ENCODE assay signal across 30 cellular contexts in the genomic region with DNA sequence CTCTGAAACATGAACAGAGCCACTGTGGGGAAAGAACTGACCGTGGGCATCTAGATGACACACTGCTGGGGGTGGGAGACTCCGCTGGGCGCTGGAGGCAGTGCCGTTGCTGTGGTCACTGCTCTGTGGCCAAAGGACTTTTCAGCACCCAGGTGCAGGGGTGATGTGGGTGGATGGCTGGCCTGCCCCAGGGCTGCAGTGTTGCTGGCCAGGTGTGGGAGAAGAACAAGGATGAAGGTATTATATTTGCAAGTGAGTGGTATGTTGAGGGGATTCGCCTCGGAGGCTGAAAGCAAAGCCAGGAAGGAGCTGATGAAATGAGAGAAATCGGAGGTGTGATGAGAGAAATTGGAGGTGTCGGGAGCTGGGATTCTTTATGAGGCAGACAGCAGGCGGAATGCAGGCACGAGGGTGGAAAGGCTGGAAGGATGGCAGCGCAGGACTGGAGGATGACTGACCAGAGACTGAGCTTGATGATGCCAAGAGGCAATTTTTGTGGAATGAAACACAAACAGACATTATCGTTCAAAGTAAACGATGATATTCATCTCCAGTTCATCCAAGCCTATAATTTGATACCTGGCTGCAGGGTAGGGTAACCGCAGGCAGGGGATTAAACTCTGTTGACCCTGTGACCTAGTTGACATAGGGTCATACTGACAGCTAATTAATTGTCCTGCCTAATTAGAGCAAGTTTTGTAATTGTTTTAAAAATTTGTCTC. TPM values are rescaled to one million over a fixed set of nuclear protein-coding genes. Genes with fewer than 3 reads are reported as not detected.
DNase-seq lines count a peak whose midpoint lies in the region; ATAC-seq and TF ChIP-seq lines count a peak whose summit lies in the region.
"Had no signal": no experiment of that assay in that cellular context is flagged by ENCODE, and none has a peak within 500 bp of the region (broad histone marks: within the 10 kb centered on the region; RNA-seq: fewer than 3 reads in every experiment).

No MANE protein-coding gene starts in this region.

- DNase-seq in cardiac septum (ENCODE audit: low spot score): peak; percentile 29
- no peak for DNase-seq in left cardiac atrium
- peak; percentile 41 for DNase-seq in coronary artery (ENCODE audit: low spot score)
- DNase-seq in sigmoid colon: peak; percentile 24
- DNase-seq in NCI-H146 treated with DMSO at 0.1 percent for 48 hours (lab: John Stamatoyannopoulos, UW; ENCODE audit: unreplicated experiment): no peak
- no peak for DNase-seq in NCI-H1436 treated with DMSO at 0.1 percent for 48 hours (lab: John Stamatoyannopoulos, UW)
- DNase-seq in NCI-H510A treated with DMSO at 0.1 percent for 48 hours (lab: John Stamatoyannopoulos, UW): no peak
- DNase-seq: activated CD4-positive, alpha-beta T cell treated with anti-CD3 and anti-CD28 coated beads for 1 hour; activated CD8-positive, alpha-beta T cell treated with anti-CD3 and anti-CD28 coated beads for 36 hours; AML-193; CD4-positive, alpha-beta memory T cell; effector CD4-positive, alpha-beta T cell; immature natural killer cell; left lung; NCI-H1694 treated with DMSO at 0.1 percent for 48 hours; NCI-H510A; nucleus accumbens; stimulated activated CD4-positive, alpha-beta T cell treated with anti-CD3 and anti-CD28 coated beads, Interleukin-4, amount 100 ng/mL, for 1 hour; T-helper 17 cell had no signal

- TF ChIP-seq POLR2A in sigmoid colon (IDR thresholded peaks at IDR 0.05): no peak

- no peak for TF ChIP-seq EP300 in sigmoid colon (IDR thresholded peaks at IDR 0.05)

- H3K4me3 ChIP-seq in coronary artery (no peak overlapping the region), sigmoid colon (no peak overlapping the region)
- H3K4me3 ChIP-seq: gastroesophageal sphincter, left lung, prostate gland, right lobe of liver had no signal

- intact Hi-C loops in cardiac septum (cut with DNase I) (no loop called here), left cardiac atrium (cut with DNase I) (loop anchor here in 1 of 2 donors (10.0 kb wide), 2 partner anchors 113 to 213 kb away; no protein-coding TSS in a partner anchor), sigmoid colon (cut with DNase I) (no loop called here)

- no peaks in the 10 kb centered on the region for H3K9me3 ChIP-seq in sigmoid colon
- H3K9me3 ChIP-seq: gastroesophageal sphincter, left lung, prostate gland, right lobe of liver had no signal

- no peak overlapping the region for H3K27ac ChIP-seq in coronary artery
- no peak overlapping the region for H3K27ac ChIP-seq in sigmoid colon
- H3K27ac ChIP-seq: gastroesophageal sphincter, left lung, prostate gland, right lobe of liver had no signal

- H3K36me3 ChIP-seq in sigmoid colon: no peaks in the 10 kb centered on the region
- H3K36me3 ChIP-seq: gastroesophageal sphincter, left lung, prostate gland, right lobe of liver had no signal

- no peaks in the 10 kb centered on the region for H3K27me3 ChIP-seq in sigmoid colon
- H3K27me3 ChIP-seq: gastroesophageal sphincter, right lobe of liver had no signal

- no peak for ATAC-seq in left cardiac atrium
- ATAC-seq: activated CD8-positive, alpha-beta T cell treated with anti-CD3 and anti-CD28 coated beads for 36 hours; gastroesophageal sphincter; left lung; right lobe of liver; Right ventricle myocardium inferior; SK-N-SH treated with all-trans-retinoic acid at 6 μM for 48 hours; T-helper 17 cell had no signal

- TF ChIP-seq CTCF in coronary artery (IDR thresholded peaks at IDR 0.05) (no peak), sigmoid colon (IDR thresholded peaks at IDR 0.05) (no peak)

- H3K4me1 ChIP-seq in sigmoid colon: no peaks in the 10 kb centered on the region
- H3K4me1 ChIP-seq: gastroesophageal sphincter, prostate gland, right lobe of liver had no signal

- 78 to 83% methylated on average over 14 of the region's 14 CpGs for WGBS in sigmoid colon, 2 donors

RNA-seq across cellular contexts. Expression of a gene that starts 19.3 kb away (rescaled TPM):
- total RNA-seq in cardiac septum: 0.32 TPM
- total RNA-seq in left cardiac atrium: not detected
- total RNA-seq in sigmoid colon: 1 to 10 TPM in 1 of 4 donors, not detected in 3; 1.4 TPM
- polyA plus RNA-seq in sigmoid colon: 100 to 1,000 TPM in 2 of 3 donors, 10 to 100 TPM in 1; 68.5 to 134 (median 101) TPM
- total RNA-seq: A673; activated CD8-positive, alpha-beta T cell treated with anti-CD3 and anti-CD28 coated beads for 36 hours; LHCN-M2; Right ventricle myocardium inferior; T-helper 17 cell had no signal
- polyA plus RNA-seq: CD4-positive, alpha-beta memory T cell; immature natural killer cell had no signal

RNA-seq across cellular contexts. Expression of a gene that starts 29.2 kb away (rescaled TPM):
- not detected for total RNA-seq in cardiac septum
- not detected for total RNA-seq in left cardiac atrium
- total RNA-seq in sigmoid colon: not detected
- polyA plus RNA-seq in sigmoid colon: under 1 TPM in 1 of 3 donors, not detected in 2; 0.28 TPM
- total RNA-seq: A673, bronchial epithelial cell, left lung, LHCN-M2, mesothelial cell of epicardium, right lobe of liver, Right ventricle myocardium inferior, urinary bladder had no signal
- polyA plus RNA-seq: aorta had no signal

Comparison
In these comparisons a context has a peak if more than half of its experiments do, and no peak if none do; other contexts are left out.
1. DNase-seq: peak in cardiac septum (single experiment), coronary artery (single experiment) and sigmoid colon (single experiment); none in left cardiac atrium (single experiment), NCI-H146 treated with DMSO at 0.1 percent for 48 hours (single experiment), NCI-H1436 treated with DMSO at 0.1 percent for 48 hours (single experiment) and NCI-H510A treated with DMSO at 0.1 percent for 48 hours (single experiment).